Comparison of ENCODE assay signal across 30 cellular contexts in genomic region chr4:175827510-175827909, GRCh38. TPM values are rescaled to one million over a fixed set of nuclear protein-coding genes. Genes with fewer than 3 reads are reported as not detected.
"Had no signal": no experiment of that assay in that cellular context is flagged by ENCODE, and none has a peak within 500 bp of the region (broad histone marks: within the 10 kb centered on the region; RNA-seq: fewer than 3 reads in every experiment).

No MANE protein-coding gene starts in this region.

- H3K4me3 ChIP-seq: colonic mucosa, esophagus muscularis mucosa, heart right ventricle, lower lobe of right lung, pancreas, right lobe of liver, suprapubic skin, transverse colon, upper lobe of right lung, uterus had no signal

- FAIRE-seq: endothelial cell of umbilical vein, keratinocyte, pancreas, small intestine had no signal

- H3K27ac Mint-ChIP-seq: dendritic cell treated with granulocyte-macrophage colony-stimulating factor and Interleukin-4, amounts not matched to agents 40 ng/mL and 50 ng/mL, for 4 days; endodermal cell; naive thymus-derived CD8-positive, alpha-beta T cell; stimulated activated naive CD8-positive, alpha-beta T cell treated with anti-CD3 and anti-CD28 coated beads, Interleukin-15, amount 100 ng/mL, for 72 hours had no signal

- H3K36me3 ChIP-seq: colonic mucosa, esophagus muscularis mucosa, heart right ventricle, lower lobe of right lung, pancreas, right lobe of liver, suprapubic skin, transverse colon, upper lobe of right lung, uterus had no signal

- H3K27me3 ChIP-seq: colonic mucosa, esophagus muscularis mucosa, foreskin keratinocyte, heart right ventricle, pancreas, right lobe of liver, suprapubic skin, transverse colon, upper lobe of right lung, uterus had no signal

- H3K36me3 Mint-ChIP-seq: naive thymus-derived CD8-positive, alpha-beta T cell had no signal

- H3K4me1 ChIP-seq: colonic mucosa, foreskin keratinocyte, heart right ventricle, lower lobe of right lung, pancreas, right lobe of liver, suprapubic skin, transverse colon, upper lobe of right lung, uterus had no signal

- H3K4me3 Mint-ChIP-seq: dendritic cell treated with granulocyte-macrophage colony-stimulating factor and Interleukin-4, amounts not matched to agents 40 ng/mL and 50 ng/mL, for 4 days; endodermal cell; naive thymus-derived CD8-positive, alpha-beta T cell; nephron progenitor cell; stimulated activated naive CD8-positive, alpha-beta T cell treated with anti-CD3 and anti-CD28 coated beads, Interleukin-15, amount 100 ng/mL, for 72 hours had no signal

- ATAC-seq: foreskin keratinocyte; heart right ventricle; left ventricle myocardium superior; lower lobe of right lung; naive thymus-derived CD8-positive, alpha-beta T cell; pancreas; right lobe of liver; stimulated activated naive CD8-positive, alpha-beta T cell treated with anti-CD3 and anti-CD28 coated beads, Interleukin-15, amount 100 ng/mL, for 72 hours; upper lobe of right lung had no signal

- H3K27me3 Mint-ChIP-seq: dendritic cell treated with granulocyte-macrophage colony-stimulating factor and Interleukin-4, amounts not matched to agents 40 ng/mL and 50 ng/mL, for 4 days; naive thymus-derived CD8-positive, alpha-beta T cell; stimulated activated naive CD8-positive, alpha-beta T cell treated with anti-CD3 and anti-CD28 coated beads, Interleukin-15, amount 100 ng/mL, for 72 hours had no signal

- H3K9me3 Mint-ChIP-seq: dendritic cell treated with granulocyte-macrophage colony-stimulating factor and Interleukin-4, amounts not matched to agents 40 ng/mL and 50 ng/mL, for 4 days; endodermal cell; nephron progenitor cell had no signal

- H3K27ac ChIP-seq: colonic mucosa, esophagus muscularis mucosa, foreskin keratinocyte, heart right ventricle, lower lobe of right lung, pancreas, right lobe of liver, suprapubic skin, transverse colon, upper lobe of right lung, uterus had no signal

- H3K4me1 Mint-ChIP-seq: naive thymus-derived CD8-positive, alpha-beta T cell; nephron progenitor cell; stimulated activated naive CD8-positive, alpha-beta T cell treated with anti-CD3 and anti-CD28 coated beads, Interleukin-15, amount 100 ng/mL, for 72 hours had no signal

- H3K9me3 ChIP-seq: colonic mucosa, esophagus muscularis mucosa, heart right ventricle, lower lobe of right lung, pancreas, suprapubic skin, transverse colon, upper lobe of right lung, uterus had no signal

- DNase-seq: colonic mucosa; effector CD8-positive, alpha-beta T cell; endodermal cell; glutamatergic neuron; heart right ventricle; hippocampal formation; left ventricle myocardium superior; lower lobe of right lung; naive thymus-derived CD8-positive, alpha-beta T cell; nephron progenitor cell; occipital lobe; pancreas; retina; right lobe of liver; small intestine; stimulated activated CD4-positive, alpha-beta T cell treated with anti-CD3 and anti-CD28 coated beads, Interleukin-15, amount 100 ng/mL, for 24 hours; stimulated activated CD4-positive, alpha-beta T cell treated with anti-CD3 and anti-CD28 coated beads, Interleukin-4, amount 100 ng/mL, for 1 hour; stimulated activated CD8-positive, alpha-beta memory T cell treated with anti-CD3 and anti-CD28 coated beads, Interleukin-4, amount 100 ng/mL, for 48 hours; stimulated activated naive CD4-positive, alpha-beta T cell; stimulated activated naive CD8-positive, alpha-beta T cell treated with anti-CD3 and anti-CD28 coated beads, Interleukin-15, amount 100 ng/mL, for 72 hours; transverse colon; upper lobe of right lung; uterus had no signal

RNA-seq across cellular contexts. Expression of gene GPM6A, which starts 15.4 kb away (rescaled TPM):
- total RNA-seq: foreskin keratinocyte, myocyte had no signal
